ENCODE assay signal across 13 cellular contexts in genomic region chr2:65316072-65316471, GRCh38.
DNase-seq lines count a peak whose midpoint lies in the region; ATAC-seq and TF ChIP-seq lines count a peak whose summit lies in the region.
"Had no signal": no experiment of that assay in that cellular context is flagged by ENCODE, and none has a peak within 500 bp of the region (broad histone marks: within the 10 kb centered on the region; RNA-seq: fewer than 3 reads in every experiment).

No MANE protein-coding gene starts in this region.

- peaks cover 0 to 10% of the 10 kb centered on the region in 2 donors for H3K36me3 ChIP-seq in body of pancreas (replicated peaks in 1 of 2; ENCODE audit: insufficient read depth in 1 of 2, low read depth in 2 of 2)
- H3K36me3 ChIP-seq in sigmoid colon: peaks cover 0 to 46% (median 12%) of the 10 kb centered on the region in 4 donors

- H3K4me3 ChIP-seq in body of pancreas: no peak overlapping the region
- no peak overlapping the region for H3K4me3 ChIP-seq in sigmoid colon
- H3K4me3 ChIP-seq: tibial nerve had no signal

- H3K27ac ChIP-seq in body of pancreas (no peak overlapping the region), sigmoid colon (peak overlapping the region; percentile 43 to 54 (median 48))

- no peaks in the 10 kb centered on the region for H3K4me1 ChIP-seq in body of pancreas
- peaks cover 0 to 17% (median 10%) of the 10 kb centered on the region in 4 donors for H3K4me1 ChIP-seq in sigmoid colon

- intact Hi-C loops in body of pancreas (cut with DNase I) (no loop called here), left cardiac atrium (cut with DNase I) (no loop called here), sigmoid colon (cut with DNase I) (no loop called here)

- no peaks in the 10 kb centered on the region for H3K27me3 ChIP-seq in body of pancreas
- no peaks in the 10 kb centered on the region for H3K27me3 ChIP-seq in sigmoid colon
- H3K27me3 ChIP-seq: tibial nerve had no signal

- peak; percentile 48 for ATAC-seq in body of pancreas
- peak; percentile 76 to 83 for ATAC-seq in left cardiac atrium
- no peak for ATAC-seq in HG03571 (IDR thresholded peaks at IDR 0.05; ENCODE audit: unreplicated experiment)
- ATAC-seq in HG03342 (IDR thresholded peaks at IDR 0.05; ENCODE audit: unreplicated experiment): no peak

- TF ChIP-seq CTCF in body of pancreas (IDR thresholded peaks at IDR 0.05) (no peak), sigmoid colon (IDR thresholded peaks at IDR 0.05) (no peak)

- TF ChIP-seq EP300 in sigmoid colon (IDR thresholded peaks at IDR 0.05): no peak

- DNase-seq in AG20443 (ENCODE audit: low spot score): peak; percentile 83
- peak in 3 of 4 donors; percentile 25 to 54 (median 45) for DNase-seq in body of pancreas
- DNase-seq in left cardiac atrium: peak; percentile 63
- DNase-seq in sigmoid colon: peak; percentile 91
- DNase-seq in stimulated activated CD4-positive, alpha-beta T cell treated with anti-CD3 and anti-CD28 coated beads, Interleukin-15, amount 100 ng/mL, for 24 hours: no peak
- no peak for DNase-seq in LoVo (ENCODE audit: low spot score)
- DNase-seq: activated CD4-positive, alpha-beta T cell treated with anti-CD3 and anti-CD28 coated beads, Interleukin-2, amount 50 U/mL, for 4 hours; activated naive CD4-positive, alpha-beta T cell treated with Interleukin-2 at 50 U/mL for 16 hours; hippocampal formation; Kasumi-1 had no signal

- TF ChIP-seq POLR2A in body of pancreas (IDR thresholded peaks at IDR 0.05): no peak
- TF ChIP-seq POLR2A in sigmoid colon (IDR thresholded peaks at IDR 0.05): no peak

- 67 to 71% methylated on average over 6 of the region's 6 CpGs for WGBS in body of pancreas, 2 donors
- 71 to 72% methylated on average over 6 of the region's 6 CpGs for WGBS in sigmoid colon, 2 donors

- H3K9me3 ChIP-seq in body of pancreas: no peaks in the 10 kb centered on the region
- H3K9me3 ChIP-seq in sigmoid colon: no peaks in the 10 kb centered on the region
- H3K9me3 ChIP-seq: tibial nerve had no signal

Comparison
In these comparisons a context has a peak if more than half of its experiments do, and no peak if none do; other contexts are left out.
1. DNase-seq: peak in AG20443 (single experiment), body of pancreas (3 of 4), left cardiac atrium (single experiment) and sigmoid colon (single experiment); none in stimulated activated CD4-positive, alpha-beta T cell treated with anti-CD3 and anti-CD28 coated beads, Interleukin-15, amount 100 ng/mL, for 24 hours (single experiment) and LoVo (single experiment).
2. ATAC-seq: peak in body of pancreas (single experiment) and left cardiac atrium (2 of 2); none in HG03571 (single experiment) and HG03342 (single experiment).
3. H3K27ac ChIP-seq: peak in sigmoid colon (4 of 4); none in body of pancreas (0 of 4).